In the genomic region with DNA sequence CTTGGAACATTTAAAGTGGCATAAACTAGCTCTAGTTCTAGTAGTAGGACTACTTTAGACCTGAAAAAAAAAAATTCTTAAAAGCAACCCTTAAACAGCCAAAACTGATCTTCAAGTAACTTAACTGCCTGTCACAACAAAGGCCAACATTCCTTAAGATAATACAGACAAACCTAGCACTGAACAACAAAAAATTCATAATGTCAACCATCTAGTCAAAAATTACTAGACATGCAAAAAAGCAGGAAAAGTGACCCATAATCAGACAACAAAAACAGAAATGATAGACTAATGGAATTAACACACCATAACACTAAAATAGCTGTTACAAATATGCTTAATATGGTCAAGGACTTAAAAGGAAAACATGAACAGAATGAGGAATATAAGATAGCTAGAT, we compare ENCODE assay signal across 2 cellular contexts.
A peak's percentile ranks its signal among the peaks of the same experiment; 100 is the strongest.
TF ChIP-seq lines count a peak whose summit lies in the region.

No MANE protein-coding gene starts in this region.

TF ChIP-seq in HEK293, 187 proteins besides CTCF, POLR2A, EP300 and RAD21:
- TF ChIP-seq, protein P1, sequence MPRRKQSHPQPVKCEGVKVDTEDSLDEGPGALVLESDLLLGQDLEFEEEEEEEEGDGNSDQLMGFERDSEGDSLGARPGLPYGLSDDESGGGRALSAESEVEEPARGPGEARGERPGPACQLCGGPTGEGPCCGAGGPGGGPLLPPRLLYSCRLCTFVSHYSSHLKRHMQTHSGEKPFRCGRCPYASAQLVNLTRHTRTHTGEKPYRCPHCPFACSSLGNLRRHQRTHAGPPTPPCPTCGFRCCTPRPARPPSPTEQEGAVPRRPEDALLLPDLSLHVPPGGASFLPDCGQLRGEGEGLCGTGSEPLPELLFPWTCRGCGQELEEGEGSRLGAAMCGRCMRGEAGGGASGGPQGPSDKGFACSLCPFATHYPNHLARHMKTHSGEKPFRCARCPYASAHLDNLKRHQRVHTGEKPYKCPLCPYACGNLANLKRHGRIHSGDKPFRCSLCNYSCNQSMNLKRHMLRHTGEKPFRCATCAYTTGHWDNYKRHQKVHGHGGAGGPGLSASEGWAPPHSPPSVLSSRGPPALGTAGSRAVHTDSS (tag by site-specific recombination; IDR thresholded peaks at IDR 0.05): no peak
- TF ChIP-seq ZFP69B (tag by site-specific recombination; IDR thresholded peaks at IDR 0.05): no peak
- no peak for TF ChIP-seq ZNF558 (tag by site-specific recombination; IDR thresholded peaks at IDR 0.05)
- no peak for TF ChIP-seq ZBTB20 (tag by site-specific recombination; IDR thresholded peaks at IDR 0.05)
- no peak for TF ChIP-seq ZNF155 (tag by site-specific recombination; IDR thresholded peaks at IDR 0.05)
- no peak for TF ChIP-seq ZNF2 (tag by site-specific recombination; IDR thresholded peaks at IDR 0.05)
- TF ChIP-seq, protein P2, sequence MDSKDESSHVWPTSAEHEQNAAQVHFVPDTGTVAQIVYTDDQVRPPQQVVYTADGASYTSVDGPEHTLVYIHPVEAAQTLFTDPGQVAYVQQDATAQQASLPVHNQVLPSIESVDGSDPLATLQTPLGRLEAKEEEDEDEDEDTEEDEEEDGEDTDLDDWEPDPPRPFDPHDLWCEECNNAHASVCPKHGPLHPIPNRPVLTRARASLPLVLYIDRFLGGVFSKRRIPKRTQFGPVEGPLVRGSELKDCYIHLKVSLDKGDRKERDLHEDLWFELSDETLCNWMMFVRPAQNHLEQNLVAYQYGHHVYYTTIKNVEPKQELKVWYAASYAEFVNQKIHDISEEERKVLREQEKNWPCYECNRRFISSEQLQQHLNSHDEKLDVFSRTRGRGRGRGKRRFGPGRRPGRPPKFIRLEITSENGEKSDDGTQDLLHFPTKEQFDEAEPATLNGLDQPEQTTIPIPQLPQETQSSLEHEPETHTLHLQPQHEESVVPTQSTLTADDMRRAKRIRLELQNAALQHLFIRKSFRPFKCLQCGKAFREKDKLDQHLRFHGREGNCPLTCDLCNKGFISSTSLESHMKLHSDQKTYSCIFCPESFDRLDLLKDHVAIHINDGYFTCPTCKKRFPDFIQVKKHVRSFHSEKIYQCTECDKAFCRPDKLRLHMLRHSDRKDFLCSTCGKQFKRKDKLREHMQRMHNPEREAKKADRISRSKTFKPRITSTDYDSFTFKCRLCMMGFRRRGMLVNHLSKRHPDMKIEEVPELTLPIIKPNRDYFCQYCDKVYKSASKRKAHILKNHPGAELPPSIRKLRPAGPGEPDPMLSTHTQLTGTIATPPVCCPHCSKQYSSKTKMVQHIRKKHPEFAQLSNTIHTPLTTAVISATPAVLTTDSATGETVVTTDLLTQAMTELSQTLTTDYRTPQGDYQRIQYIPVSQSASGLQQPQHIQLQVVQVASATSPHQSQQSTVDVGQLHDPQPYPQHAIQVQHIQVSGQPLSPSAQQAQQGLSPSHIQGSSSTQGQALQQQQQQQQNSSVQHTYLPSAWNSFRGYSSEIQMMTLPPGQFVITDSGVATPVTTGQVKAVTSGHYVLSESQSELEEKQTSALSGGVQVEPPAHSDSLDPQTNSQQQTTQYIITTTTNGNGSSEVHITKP (tag by site-specific recombination; IDR thresholded peaks at IDR 0.05): no peak
- TF ChIP-seq YY1 (tag by site-specific recombination; IDR thresholded peaks at IDR 0.05): no peak
- TF ChIP-seq, protein P3, sequence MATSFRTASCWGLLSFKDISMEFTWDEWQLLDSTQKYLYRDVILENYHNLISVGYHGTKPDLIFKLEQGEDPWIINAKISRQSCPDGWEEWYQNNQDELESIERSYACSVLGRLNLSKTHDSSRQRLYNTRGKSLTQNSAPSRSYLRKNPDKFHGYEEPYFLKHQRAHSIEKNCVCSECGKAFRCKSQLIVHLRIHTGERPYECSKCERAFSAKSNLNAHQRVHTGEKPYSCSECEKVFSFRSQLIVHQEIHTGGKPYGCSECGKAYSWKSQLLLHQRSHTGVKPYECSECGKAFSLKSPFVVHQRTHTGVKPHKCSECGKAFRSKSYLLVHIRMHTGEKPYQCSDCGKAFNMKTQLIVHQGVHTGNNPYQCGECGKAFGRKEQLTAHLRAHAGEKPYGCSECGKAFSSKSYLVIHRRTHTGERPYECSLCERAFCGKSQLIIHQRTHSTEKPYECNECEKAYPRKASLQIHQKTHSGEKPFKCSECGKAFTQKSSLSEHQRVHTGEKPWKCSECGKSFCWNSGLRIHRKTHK (tag by site-specific recombination; IDR thresholded peaks at IDR 0.05): peak; percentile 99
- peak; percentile 70 for TF ChIP-seq SETDB1 (IDR thresholded peaks at IDR 0.05; ENCODE audit: insufficient read length, low read length)
TF ChIP-seq in HEK293: peak in this region for 2.

TF ChIP-seq in K562, 482 proteins besides CTCF, POLR2A, EP300 and RAD21:
- TF ChIP-seq, protein P4, sequence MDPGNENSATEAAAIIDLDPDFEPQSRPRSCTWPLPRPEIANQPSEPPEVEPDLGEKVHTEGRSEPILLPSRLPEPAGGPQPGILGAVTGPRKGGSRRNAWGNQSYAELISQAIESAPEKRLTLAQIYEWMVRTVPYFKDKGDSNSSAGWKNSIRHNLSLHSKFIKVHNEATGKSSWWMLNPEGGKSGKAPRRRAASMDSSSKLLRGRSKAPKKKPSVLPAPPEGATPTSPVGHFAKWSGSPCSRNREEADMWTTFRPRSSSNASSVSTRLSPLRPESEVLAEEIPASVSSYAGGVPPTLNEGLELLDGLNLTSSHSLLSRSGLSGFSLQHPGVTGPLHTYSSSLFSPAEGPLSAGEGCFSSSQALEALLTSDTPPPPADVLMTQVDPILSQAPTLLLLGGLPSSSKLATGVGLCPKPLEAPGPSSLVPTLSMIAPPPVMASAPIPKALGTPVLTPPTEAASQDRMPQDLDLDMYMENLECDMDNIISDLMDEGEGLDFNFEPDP (CRISPR knock-in tag; IDR thresholded peaks at IDR 0.05): no peak
- TF ChIP-seq ZNF561 (CRISPR knock-in tag; conservative IDR thresholded peaks at IDR 0.05) (no peak), FOS (IDR thresholded peaks at IDR 0.05; ENCODE audit: extremely low read depth, insufficient read length) (no peak), GATA2 (CRISPR knock-in tag; IDR thresholded peaks at IDR 0.05) (no peak), ZC3H4 (CRISPR knock-in tag; IDR thresholded peaks at IDR 0.05; ENCODE audit: borderline replicate concordance) (no peak)
- TF ChIP-seq, protein P5, sequence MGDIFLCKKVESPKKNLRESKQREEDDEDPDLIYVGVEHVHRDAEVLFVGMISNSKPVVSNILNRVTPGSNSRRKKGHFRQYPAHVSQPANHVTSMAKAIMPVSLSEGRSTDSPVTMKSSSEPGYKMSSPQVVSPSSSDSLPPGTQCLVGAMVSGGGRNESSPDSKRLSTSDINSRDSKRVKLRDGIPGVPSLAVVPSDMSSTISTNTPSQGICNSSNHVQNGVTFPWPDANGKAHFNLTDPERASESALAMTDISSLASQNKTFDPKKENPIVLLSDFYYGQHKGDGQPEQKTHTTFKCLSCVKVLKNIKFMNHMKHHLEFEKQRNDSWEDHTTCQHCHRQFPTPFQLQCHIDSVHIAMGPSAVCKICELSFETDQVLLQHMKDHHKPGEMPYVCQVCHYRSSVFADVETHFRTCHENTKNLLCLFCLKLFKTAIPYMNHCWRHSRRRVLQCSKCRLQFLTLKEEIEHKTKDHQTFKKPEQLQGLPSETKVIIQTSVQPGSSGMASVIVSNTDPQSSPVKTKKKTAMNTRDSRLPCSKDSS (IDR thresholded peaks at IDR 0.05; ENCODE audit: low read depth, partially characterized antibody): peak; percentile 34
- TF ChIP-seq, protein P6, sequence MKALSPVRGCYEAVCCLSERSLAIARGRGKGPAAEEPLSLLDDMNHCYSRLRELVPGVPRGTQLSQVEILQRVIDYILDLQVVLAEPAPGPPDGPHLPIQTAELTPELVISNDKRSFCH (CRISPR knock-in tag; IDR thresholded peaks at IDR 0.05): no peak
- TF ChIP-seq, protein P6 (tag; IDR thresholded peaks at IDR 0.05): no peak
TF ChIP-seq in K562: peak in this region for 1.
